ENCODE assay signal across 1 cellular context in the genomic region with DNA sequence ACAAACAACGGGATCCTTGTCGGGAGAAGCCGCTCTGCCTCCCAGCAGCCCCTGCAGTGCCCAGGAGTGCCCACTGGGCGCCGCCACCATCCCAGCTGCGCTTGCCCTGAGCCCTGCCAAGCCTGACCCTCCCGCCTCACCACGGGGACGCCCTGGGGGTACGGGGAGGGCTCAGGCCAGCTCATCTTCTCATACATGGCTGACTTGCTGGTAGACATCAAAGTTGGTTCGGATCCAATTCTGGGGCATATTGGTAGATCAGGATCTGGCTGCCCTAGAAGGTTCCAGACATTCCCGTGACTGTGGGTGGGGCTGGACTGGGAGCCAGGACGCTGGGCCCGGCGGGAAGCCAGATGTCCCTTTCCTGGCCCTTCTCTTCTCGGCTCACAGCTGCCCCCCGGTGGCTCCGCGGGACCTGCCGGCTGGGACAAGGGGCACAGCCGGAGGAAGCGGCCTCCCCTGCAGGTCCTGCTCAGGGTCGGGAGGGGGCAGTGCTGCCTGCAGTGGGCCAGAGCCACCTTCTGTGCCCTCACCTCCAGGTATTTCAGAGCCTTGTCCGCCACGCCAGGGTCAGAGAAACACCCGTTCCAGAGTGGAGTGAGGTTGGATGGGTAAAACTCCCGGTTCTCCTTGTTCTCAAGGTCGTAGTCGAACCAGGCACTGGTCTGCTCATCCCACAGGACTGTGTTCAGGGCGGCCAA.
A peak's percentile ranks its signal among the peaks of the same experiment; 100 is the strongest.
TF ChIP-seq lines count a peak whose summit lies in the region.

No MANE protein-coding gene starts in this region.

TF ChIP-seq in HepG2, 621 proteins besides CTCF, POLR2A, EP300 and RAD21 (continued from another document and continues in another):
- TF ChIP-seq POLR2AphosphoS5 (IDR thresholded peaks at IDR 0.05; ENCODE audit: low read depth, low read length) (no peak), ZNF644 (CRISPR knock-in tag; IDR thresholded peaks at IDR 0.05; ENCODE audit: low read depth) (no peak), ZNF678 (CRISPR knock-in tag; IDR thresholded peaks at IDR 0.05) (0 out of 2 replicates have a peak, but pooled peaks have one; percentile 37), ZFYVE20 (CRISPR knock-in tag; IDR thresholded peaks at IDR 0.05; ENCODE audit: borderline replicate concordance, low read depth) (no peak), DNMT3B (CRISPR knock-in tag; conservative IDR thresholded peaks at IDR 0.05) (no peak), HHEX (CRISPR knock-in tag; IDR thresholded peaks at IDR 0.05) (no peak), ZMYM3 (CRISPR knock-in tag; IDR thresholded peaks at IDR 0.05) (peak; percentile 51; the same call in 1 of the 2 replicates), PAF1 (CRISPR knock-in tag; IDR thresholded peaks at IDR 0.05) (no peak), HES4 (CRISPR knock-in tag; IDR thresholded peaks at IDR 0.05; ENCODE audit: borderline replicate concordance) (no peak; the same call in 1 of the 2 replicates), SRSF4 (IDR thresholded peaks at IDR 0.05; ENCODE audit: low read depth, low read length, poor library complexity, severe bottlenecking) (no peak), ZNF891 (CRISPR knock-in tag; IDR thresholded peaks at IDR 0.05) (peak; percentile 85; the same call in 1 of the 2 replicates), ZNF30 (CRISPR knock-in tag; IDR thresholded peaks at IDR 0.05) (no peak), ZNF770 (CRISPR knock-in tag; IDR thresholded peaks at IDR 0.05) (peak; percentile 76), ELF1 (CRISPR knock-in tag; IDR thresholded peaks at IDR 0.05) (peak; percentile 63), ZNF562 (CRISPR knock-in tag; IDR thresholded peaks at IDR 0.05; ENCODE audit: borderline replicate concordance) (no peak), KDM2A (CRISPR knock-in tag; IDR thresholded peaks at IDR 0.05; ENCODE audit: borderline replicate concordance, low read depth) (peak; percentile 92), TCF7 (IDR thresholded peaks at IDR 0.05; ENCODE audit: low read depth) (no peak), GPBP1L1 (CRISPR knock-in tag; IDR thresholded peaks at IDR 0.05) (no peak), ZNF180 (CRISPR knock-in tag; IDR thresholded peaks at IDR 0.05; ENCODE audit: borderline replicate concordance, low read depth) (no peak), ZBTB25 (CRISPR knock-in tag; IDR thresholded peaks at IDR 0.05) (0 out of 2 replicates have a peak, but pooled peaks have one; percentile 44), ZNF160 (CRISPR knock-in tag; IDR thresholded peaks at IDR 0.05) (no peak), AGO1 (IDR thresholded peaks at IDR 0.05; ENCODE audit: low read depth, low read length, poor library complexity, severe bottlenecking) (peak; percentile 56), PBX3 (CRISPR knock-in tag; IDR thresholded peaks at IDR 0.05; ENCODE audit: borderline replicate concordance) (no peak), ATF2 (CRISPR knock-in tag; IDR thresholded peaks at IDR 0.05) (no peak), ZNF253 (CRISPR knock-in tag; IDR thresholded peaks at IDR 0.05; ENCODE audit: borderline replicate concordance) (0 out of 2 replicates have a peak, but pooled peaks have one; percentile 72), ZNF264 (CRISPR knock-in tag; IDR thresholded peaks at IDR 0.05) (peak; percentile 44; the same call in 1 of the 2 replicates), ZKSCAN5 (CRISPR knock-in tag; IDR thresholded peaks at IDR 0.05) (peak; percentile 62; the same call in 1 of the 2 replicates), GABPA (IDR thresholded peaks at IDR 0.05; ENCODE audit: low read depth, low read length) (no peak), GABPA (CRISPR knock-in tag; IDR thresholded peaks at IDR 0.05; ENCODE audit: low read depth) (peak; percentile 51; the same call in 1 of the 2 replicates)
- TF ChIP-seq, protein P1, sequence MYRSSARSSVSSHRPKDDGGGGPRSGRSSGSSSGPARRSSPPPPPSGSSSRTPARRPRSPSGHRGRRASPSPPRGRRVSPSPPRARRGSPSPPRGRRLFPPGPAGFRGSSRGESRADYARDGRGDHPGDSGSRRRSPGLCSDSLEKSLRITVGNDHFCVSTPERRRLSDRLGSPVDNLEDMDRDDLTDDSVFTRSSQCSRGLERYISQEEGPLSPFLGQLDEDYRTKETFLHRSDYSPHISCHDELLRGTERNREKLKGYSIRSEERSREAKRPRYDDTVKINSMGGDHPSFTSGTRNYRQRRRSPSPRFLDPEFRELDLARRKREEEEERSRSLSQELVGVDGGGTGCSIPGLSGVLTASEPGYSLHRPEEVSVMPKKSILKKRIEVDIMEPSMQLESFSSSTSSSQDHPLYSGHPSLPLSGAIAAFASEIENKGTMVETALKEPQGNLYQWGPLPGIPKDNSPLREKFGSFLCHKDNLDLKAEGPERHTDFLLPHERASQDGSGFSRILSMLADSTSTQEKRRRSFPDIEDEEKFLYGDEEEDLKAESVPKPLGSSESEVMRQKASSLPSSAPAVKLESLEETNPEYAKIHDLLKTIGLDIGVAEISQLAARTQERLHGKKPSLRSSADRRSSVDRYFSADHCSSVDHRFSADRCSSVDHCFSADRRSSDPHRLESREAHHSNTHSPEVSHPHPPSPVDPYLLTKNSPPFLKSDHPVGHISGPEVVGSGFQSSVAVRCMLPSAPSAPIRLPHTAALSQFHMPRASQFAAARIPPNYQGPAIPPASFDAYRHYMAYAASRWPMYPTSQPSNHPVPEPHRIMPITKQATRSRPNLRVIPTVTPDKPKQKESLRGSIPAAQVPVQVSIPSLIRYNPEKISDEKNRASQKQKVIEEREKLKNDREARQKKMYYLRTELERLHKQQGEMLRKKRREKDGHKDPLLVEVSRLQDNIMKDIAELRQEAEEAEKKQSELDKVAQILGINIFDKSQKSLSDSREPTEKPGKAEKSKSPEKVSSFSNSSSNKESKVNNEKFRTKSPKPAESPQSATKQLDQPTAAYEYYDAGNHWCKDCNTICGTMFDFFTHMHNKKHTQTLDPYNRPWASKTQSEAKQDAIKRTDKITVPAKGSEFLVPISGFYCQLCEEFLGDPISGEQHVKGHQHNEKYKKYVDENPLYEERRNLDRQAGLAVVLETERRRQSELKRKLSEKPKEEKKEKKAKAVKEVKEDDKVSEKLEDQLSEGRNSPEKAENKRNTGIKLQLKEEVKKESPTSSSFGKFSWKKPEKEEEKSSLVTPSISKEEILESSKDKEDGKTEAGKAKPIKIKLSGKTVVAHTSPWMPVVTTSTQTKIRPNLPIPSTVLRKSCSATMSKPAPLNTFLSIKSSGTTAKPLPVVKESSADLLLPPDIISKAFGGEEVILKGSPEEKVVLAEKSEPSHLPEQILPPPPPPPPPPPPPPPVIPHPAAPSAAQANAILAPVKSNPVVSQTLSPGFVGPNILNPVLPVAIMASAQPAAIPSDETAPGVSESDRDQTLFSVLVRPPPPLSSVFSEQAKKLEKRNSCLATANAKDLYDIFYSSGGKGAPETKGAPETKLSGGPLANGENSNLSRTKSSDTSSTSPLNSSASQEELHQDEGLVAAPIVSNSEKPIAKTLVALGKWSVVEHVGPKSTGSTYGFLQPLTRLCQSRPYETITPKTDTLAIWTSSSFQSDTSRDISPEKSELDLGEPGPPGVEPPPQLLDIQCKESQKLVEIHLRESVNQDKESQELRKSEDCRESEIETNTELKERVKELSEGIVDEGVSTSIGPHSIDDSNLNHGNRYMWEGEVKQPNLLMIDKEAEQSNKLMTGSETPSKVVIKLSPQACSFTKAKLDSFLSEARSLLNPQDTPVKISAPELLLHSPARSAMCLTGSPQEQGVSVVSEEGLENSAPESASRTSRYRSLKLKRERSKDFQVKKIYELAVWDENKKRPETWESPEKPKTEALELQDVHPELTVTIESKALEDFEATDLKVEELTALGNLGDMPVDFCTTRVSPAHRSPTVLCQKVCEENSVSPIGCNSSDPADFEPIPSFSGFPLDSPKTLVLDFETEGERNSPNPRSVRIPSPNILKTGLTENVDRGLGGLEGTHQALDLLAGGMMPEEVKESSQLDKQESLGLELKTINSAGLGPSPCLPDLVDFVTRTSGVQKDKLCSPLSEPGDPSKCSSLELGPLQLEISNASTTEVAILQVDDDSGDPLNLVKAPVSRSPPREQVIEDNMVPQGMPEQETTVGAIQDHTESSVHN (CRISPR knock-in tag; IDR thresholded peaks at IDR 0.05), result no peak
- TF ChIP-seq, protein P2, sequence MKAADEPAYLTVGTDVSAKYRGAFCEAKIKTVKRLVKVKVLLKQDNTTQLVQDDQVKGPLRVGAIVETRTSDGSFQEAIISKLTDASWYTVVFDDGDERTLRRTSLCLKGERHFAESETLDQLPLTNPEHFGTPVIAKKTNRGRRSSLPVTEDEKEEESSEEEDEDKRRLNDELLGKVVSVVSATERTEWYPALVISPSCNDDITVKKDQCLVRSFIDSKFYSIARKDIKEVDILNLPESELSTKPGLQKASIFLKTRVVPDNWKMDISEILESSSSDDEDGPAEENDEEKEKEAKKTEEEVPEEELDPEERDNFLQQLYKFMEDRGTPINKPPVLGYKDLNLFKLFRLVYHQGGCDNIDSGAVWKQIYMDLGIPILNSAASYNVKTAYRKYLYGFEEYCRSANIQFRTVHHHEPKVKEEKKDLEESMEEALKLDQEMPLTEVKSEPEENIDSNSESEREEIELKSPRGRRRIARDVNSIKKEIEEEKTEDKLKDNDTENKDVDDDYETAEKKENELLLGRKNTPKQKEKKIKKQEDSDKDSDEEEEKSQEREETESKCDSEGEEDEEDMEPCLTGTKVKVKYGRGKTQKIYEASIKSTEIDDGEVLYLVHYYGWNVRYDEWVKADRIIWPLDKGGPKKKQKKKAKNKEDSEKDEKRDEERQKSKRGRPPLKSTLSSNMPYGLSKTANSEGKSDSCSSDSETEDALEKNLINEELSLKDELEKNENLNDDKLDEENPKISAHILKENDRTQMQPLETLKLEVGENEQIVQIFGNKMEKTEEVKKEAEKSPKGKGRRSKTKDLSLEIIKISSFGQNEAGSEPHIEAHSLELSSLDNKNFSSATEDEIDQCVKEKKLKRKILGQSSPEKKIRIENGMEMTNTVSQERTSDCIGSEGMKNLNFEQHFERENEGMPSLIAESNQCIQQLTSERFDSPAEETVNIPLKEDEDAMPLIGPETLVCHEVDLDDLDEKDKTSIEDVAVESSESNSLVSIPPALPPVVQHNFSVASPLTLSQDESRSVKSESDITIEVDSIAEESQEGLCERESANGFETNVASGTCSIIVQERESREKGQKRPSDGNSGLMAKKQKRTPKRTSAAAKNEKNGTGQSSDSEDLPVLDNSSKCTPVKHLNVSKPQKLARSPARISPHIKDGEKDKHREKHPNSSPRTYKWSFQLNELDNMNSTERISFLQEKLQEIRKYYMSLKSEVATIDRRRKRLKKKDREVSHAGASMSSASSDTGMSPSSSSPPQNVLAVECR (CRISPR knock-in tag; IDR thresholded peaks at IDR 0.05; ENCODE audit: borderline replicate concordance), result peak; percentile 73; the same call in 1 of the 2 replicates
- TF ChIP-seq, protein P3, sequence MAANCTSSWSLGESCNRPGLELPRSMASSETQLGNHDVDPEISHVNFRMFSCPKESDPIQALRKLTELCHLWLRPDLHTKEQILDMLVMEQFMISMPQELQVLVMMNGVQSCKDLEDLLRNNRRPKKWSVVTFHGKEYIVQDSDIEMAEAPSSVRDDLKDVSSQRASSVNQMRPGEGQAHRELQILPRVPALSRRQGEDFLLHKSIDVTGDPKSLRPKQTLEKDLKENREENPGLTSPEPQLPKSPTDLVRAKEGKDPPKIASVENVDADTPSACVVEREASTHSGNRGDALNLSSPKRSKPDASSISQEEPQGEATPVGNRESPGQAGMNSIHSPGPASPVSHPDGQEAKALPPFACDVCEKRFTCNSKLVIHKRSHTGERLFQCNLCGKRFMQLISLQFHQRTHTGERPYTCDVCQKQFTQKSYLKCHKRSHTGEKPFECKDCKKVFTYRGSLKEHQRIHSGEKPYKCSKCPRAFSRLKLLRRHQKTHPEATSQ (CRISPR knock-in tag; IDR thresholded peaks at IDR 0.05; ENCODE audit: borderline replicate concordance), result peak; percentile 64; the same call in 1 of the 2 replicates
